In the genomic region with DNA sequence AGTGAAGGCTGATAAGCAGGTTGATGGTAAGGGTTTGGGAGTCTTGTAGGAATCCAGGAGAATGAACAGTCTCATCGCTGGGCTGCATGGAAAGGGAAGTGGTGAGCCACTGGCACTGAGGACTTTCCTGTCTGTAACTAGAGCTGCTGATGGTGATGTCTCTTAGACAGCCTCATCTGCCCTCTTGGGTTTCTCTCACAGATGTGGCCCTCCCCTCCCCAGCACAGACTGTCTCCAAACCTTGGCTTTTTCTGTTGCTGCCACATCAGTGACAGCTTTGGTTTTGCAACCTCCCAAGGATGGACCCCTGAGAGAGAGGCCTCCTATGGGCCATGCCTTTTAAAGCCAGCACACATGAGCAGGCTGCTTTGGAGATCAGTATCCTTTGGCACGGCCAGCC, we compare ENCODE assay signal across 17 cellular contexts. TPM values are rescaled to one million over a fixed set of nuclear protein-coding genes. Genes with fewer than 3 reads are reported as not detected.
DNase-seq lines count a peak whose midpoint lies in the region; ATAC-seq and TF ChIP-seq lines count a peak whose summit lies in the region.
"Had no signal": no experiment of that assay in that cellular context is flagged by ENCODE, and none has a peak within 500 bp of the region (broad histone marks: within the 10 kb centered on the region; RNA-seq: fewer than 3 reads in every experiment).

No MANE protein-coding gene starts in this region.

- H3K27ac ChIP-seq in thymus (ENCODE audit: low read depth) (peak overlapping the region; percentile 9), ascending aorta (no peak overlapping the region)
- H3K27ac ChIP-seq: 22Rv1, foreskin keratinocyte, parathyroid adenoma, tibial nerve had no signal

- peak overlapping the region; percentile 91 for H3K27ac Mint-ChIP-seq in central memory CD8-positive, alpha-beta T cell (ENCODE audit: low read depth)

- intact Hi-C loops in ascending aorta (cut with DNase I) = no loop called here

- H3K36me3 Mint-ChIP-seq in central memory CD8-positive, alpha-beta T cell (ENCODE audit: insufficient read depth) = peaks cover 3% of the 10 kb centered on the region

- H3K36me3 ChIP-seq in thymus (ENCODE audit: control insufficient read depth, insufficient read depth) = no peaks in the 10 kb centered on the region
- no peaks in the 10 kb centered on the region for H3K36me3 ChIP-seq in ascending aorta
- H3K36me3 ChIP-seq: tibial nerve had no signal

- peaks cover 48% of the 10 kb centered on the region for H3K4me1 Mint-ChIP-seq in central memory CD8-positive, alpha-beta T cell

- DNase-seq in SIG-M5 treated with dmso at 0.1 percent for 504 hours (lab: John Stamatoyannopoulos, UW; ENCODE audit: unreplicated experiment) (peak; percentile 58), SIG-M5 (lab: John Stamatoyannopoulos, UW) (no peak), MV-4-11 (lab: John Stamatoyannopoulos, UW) (peak; percentile 88), ascending aorta (ENCODE audit: low spot score in 2 of 2) (no peak)
- DNase-seq in central memory CD8-positive, alpha-beta T cell (ENCODE audit: low spot score in 2 of 2) = no peak
- DNase-seq in activated CD4-positive, alpha-beta T cell treated with anti-CD3 and anti-CD28 coated beads, Interleukin-2, amount 50 U/mL, for 48 hours = no peak
- DNase-seq: activated effector memory CD4-positive, alpha-beta T cell treated with Interleukin-2 at 50 U/mL for 16 hours; NCI-H1694 treated with DMSO at 0.1 percent for 48 hours; NCI-H446 treated with DMSO at 0.1 percent for 48 hours; SW 1271 had no signal

- no peaks in the 10 kb centered on the region for H3K9me3 ChIP-seq in thymus (ENCODE audit: control insufficient read depth)
- no peaks in the 10 kb centered on the region for H3K9me3 ChIP-seq in ascending aorta
- H3K9me3 ChIP-seq: tibial nerve had no signal

- H3K4me3 ChIP-seq in thymus (ENCODE audit: low read length) (no peak overlapping the region), ascending aorta (no peak overlapping the region)
- H3K4me3 ChIP-seq: tibial nerve had no signal

- no peaks in the 10 kb centered on the region for H3K27me3 Mint-ChIP-seq in central memory CD8-positive, alpha-beta T cell

- no peak overlapping the region for H3K4me3 Mint-ChIP-seq in central memory CD8-positive, alpha-beta T cell

- no peaks in the 10 kb centered on the region for H3K9me3 Mint-ChIP-seq in central memory CD8-positive, alpha-beta T cell

- ATAC-seq in central memory CD8-positive, alpha-beta T cell (replicated peaks; ENCODE audit: extremely low read depth, poor library complexity, severe bottlenecking) = no peak
- no peak for ATAC-seq in HG02852 (IDR thresholded peaks at IDR 0.05; ENCODE audit: unreplicated experiment)
- ATAC-seq: left lobe of liver had no signal

- WGBS in thymus = 48% methylated on average over 2 of the region's 2 CpGs

- no peak for TF ChIP-seq CTCF in ascending aorta (IDR thresholded peaks at IDR 0.05)

- peaks cover 22% of the 10 kb centered on the region for H3K4me1 ChIP-seq in thymus (ENCODE audit: control insufficient read depth, insufficient read depth, low read length)
- no peaks in the 10 kb centered on the region for H3K4me1 ChIP-seq in ascending aorta
- H3K4me1 ChIP-seq: parathyroid adenoma had no signal

- H3K27me3 ChIP-seq in thymus (ENCODE audit: control insufficient read depth, insufficient read depth) = no peaks in the 10 kb centered on the region
- H3K27me3 ChIP-seq in ascending aorta = no peaks in the 10 kb centered on the region
- H3K27me3 ChIP-seq: tibial nerve had no signal

RNA-seq across cellular contexts. Expression of a gene that starts 16.9 kb away (rescaled TPM):
- polyA plus RNA-seq in thymus = 14.2 TPM
- total RNA-seq in ascending aorta = 34.2 TPM

Comparison
In these comparisons a context has a peak if more than half of its experiments do, and no peak if none do; other contexts are left out.
1. DNase-seq: peak in SIG-M5 treated with dmso at 0.1 percent for 504 hours (single experiment) and MV-4-11 (single experiment); none in SIG-M5 (single experiment), central memory CD8-positive, alpha-beta T cell (0 of 2), ascending aorta (0 of 2) and activated CD4-positive, alpha-beta T cell treated with anti-CD3 and anti-CD28 coated beads, Interleukin-2, amount 50 U/mL, for 48 hours (0 of 2).